In genomic region chr14:94213021-94213420, GRCh38 we compare ENCODE assay signal across 15 cellular contexts. TPM values are rescaled to one million over a fixed set of nuclear protein-coding genes. Genes with fewer than 3 reads are reported as not detected.
A peak's percentile ranks its signal among the peaks of the same experiment; 100 is the strongest.
DNase-seq lines count a peak whose midpoint lies in the region; ATAC-seq and TF ChIP-seq lines count a peak whose summit lies in the region.
"Had no signal": no experiment of that assay in that cellular context is flagged by ENCODE, and none has a peak within 500 bp of the region (broad histone marks: within the 10 kb centered on the region; RNA-seq: fewer than 3 reads in every experiment).

No MANE protein-coding gene starts in this region.

- H3K4me3 ChIP-seq in choroid plexus epithelial cell (ENCODE audit: low read depth, low read length) (no peak overlapping the region), osteoblast (ENCODE audit: insufficient read depth, low read length) (no peak overlapping the region)

- H3K4me2 ChIP-seq in osteoblast (ENCODE audit: insufficient read depth, low read length): no peak overlapping the region

- no peaks in the 10 kb centered on the region for H4K20me1 ChIP-seq in osteoblast (ENCODE audit: insufficient read depth, low read length)

- H3K79me2 ChIP-seq in osteoblast (ENCODE audit: insufficient read depth, low read length): no peaks in the 10 kb centered on the region

- peaks cover 3% of the 10 kb centered on the region for H3K4me1 ChIP-seq in osteoblast (ENCODE audit: insufficient read depth, low read length)

- DNase-seq in GM03348 (ENCODE audit: low spot score): peak; percentile 30
- peak; percentile 72 for DNase-seq in NCI-H226
- DNase-seq in choroid plexus epithelial cell (ENCODE audit: low read depth): peak; percentile 8
- peak; percentile 55 for DNase-seq in osteoblast (ENCODE audit: insufficient read length, low spot score, missing footprints)
- DNase-seq in NCI-H748 treated with DMSO at 0.1 percent for 48 hours (lab: John Stamatoyannopoulos, UW): no peak
- no peak for DNase-seq in stimulated activated CD4-positive, alpha-beta T cell treated with anti-CD3 and anti-CD28 coated beads, Interleukin-2, amount 100 ng/mL, for 48 hours
- no peak for DNase-seq in amygdala (lab: John Stamatoyannopoulos, UW)
- DNase-seq: activated CD8-positive, alpha-beta memory T cell treated with anti-CD3 and anti-CD28 coated beads for 24 hours; activated naive CD4-positive, alpha-beta T cell; GF-D8; HFFc6; NCI-H1417; SHP77; small intestine had no signal

- no peak overlapping the region for H3K27ac ChIP-seq in osteoblast (ENCODE audit: low read depth, low read length)

- TF ChIP-seq CTCF in choroid plexus epithelial cell (conservative IDR thresholded peaks at IDR 0.05; ENCODE audit: low read depth, low read length) (no peak), osteoblast (IDR thresholded peaks at IDR 0.05; ENCODE audit: extremely low read depth, low read depth, low read length) (no peak)

- H3K9me3 ChIP-seq in osteoblast (ENCODE audit: low read depth, low read length): no peaks in the 10 kb centered on the region

- H2AFZ ChIP-seq in osteoblast (ENCODE audit: low read length): no peak overlapping the region

- H3K36me3 ChIP-seq in osteoblast (ENCODE audit: insufficient read depth, low read length): no peaks in the 10 kb centered on the region

- ATAC-seq in HG02840 (IDR thresholded peaks at IDR 0.05; ENCODE audit: low FRiP score, unreplicated experiment): no peak

- no peaks in the 10 kb centered on the region for H3K27me3 ChIP-seq in osteoblast (ENCODE audit: insufficient read depth, low read length)

RNA-seq across cellular contexts. Expression of gene PPP4R4, which starts 38.9 kb away (rescaled TPM):
- total RNA-seq in osteoblast: under 0.01 and 0.29 TPM in 2 replicates

Comparison
In these comparisons a context has a peak if more than half of its experiments do, and no peak if none do; other contexts are left out.
1. DNase-seq: peak in GM03348 (single experiment), NCI-H226 (single experiment), choroid plexus epithelial cell (single experiment) and osteoblast (single experiment); none in NCI-H748 treated with DMSO at 0.1 percent for 48 hours (single experiment), stimulated activated CD4-positive, alpha-beta T cell treated with anti-CD3 and anti-CD28 coated beads, Interleukin-2, amount 100 ng/mL, for 48 hours (0 of 2) and amygdala (0 of 56).